Comparison of ENCODE assay signal across 1 cellular context in the genomic region with DNA sequence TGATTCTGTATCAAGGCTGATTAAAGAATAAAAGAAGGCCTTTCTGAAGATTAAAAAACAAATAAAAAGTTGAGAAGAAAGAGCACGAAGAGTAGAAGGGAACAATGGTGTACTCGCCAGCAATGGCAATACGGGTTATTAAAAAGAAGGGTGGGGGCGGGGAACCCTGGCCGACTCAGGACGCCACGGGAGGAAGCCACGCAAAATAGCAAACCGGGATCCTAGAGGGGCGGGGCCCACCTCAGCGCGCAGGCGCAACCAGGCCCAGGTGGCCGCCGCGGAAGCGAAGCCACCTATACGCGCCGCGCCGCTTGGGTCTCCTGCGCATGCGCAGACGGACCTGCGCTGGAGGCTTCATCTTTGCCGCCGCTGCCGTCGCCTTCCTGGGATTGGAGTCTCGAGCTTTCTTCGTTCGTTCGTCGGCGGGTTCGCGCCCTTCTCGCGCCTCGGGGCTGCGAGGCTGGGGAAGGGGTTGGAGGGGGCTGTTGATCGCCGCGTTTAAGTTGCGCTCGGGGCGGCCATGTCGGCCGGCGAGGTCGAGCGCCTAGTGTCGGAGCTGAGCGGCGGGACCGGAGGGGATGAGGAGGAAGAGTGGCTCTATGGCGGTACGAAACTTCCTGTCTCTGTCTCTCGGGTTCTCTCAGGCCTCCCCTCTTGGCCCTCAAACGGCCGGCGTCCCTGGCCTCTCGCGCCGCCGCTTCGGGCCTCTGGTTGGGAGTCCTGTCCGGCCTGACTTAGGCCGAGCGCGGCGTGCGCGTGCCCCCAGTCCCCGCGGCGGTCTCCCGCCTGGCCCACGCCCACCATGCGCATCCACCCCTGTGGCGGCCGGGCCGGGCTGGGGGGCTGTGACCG.
TF ChIP-seq lines count a peak whose summit lies in the region.

A gene with protein sequence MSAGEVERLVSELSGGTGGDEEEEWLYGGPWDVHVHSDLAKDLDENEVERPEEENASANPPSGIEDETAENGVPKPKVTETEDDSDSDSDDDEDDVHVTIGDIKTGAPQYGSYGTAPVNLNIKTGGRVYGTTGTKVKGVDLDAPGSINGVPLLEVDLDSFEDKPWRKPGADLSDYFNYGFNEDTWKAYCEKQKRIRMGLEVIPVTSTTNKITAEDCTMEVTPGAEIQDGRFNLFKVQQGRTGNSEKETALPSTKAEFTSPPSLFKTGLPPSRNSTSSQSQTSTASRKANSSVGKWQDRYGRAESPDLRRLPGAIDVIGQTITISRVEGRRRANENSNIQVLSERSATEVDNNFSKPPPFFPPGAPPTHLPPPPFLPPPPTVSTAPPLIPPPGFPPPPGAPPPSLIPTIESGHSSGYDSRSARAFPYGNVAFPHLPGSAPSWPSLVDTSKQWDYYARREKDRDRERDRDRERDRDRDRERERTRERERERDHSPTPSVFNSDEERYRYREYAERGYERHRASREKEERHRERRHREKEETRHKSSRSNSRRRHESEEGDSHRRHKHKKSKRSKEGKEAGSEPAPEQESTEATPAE (plus strand): TSS at position 323 of the 852 bp plus-strand sequence. CDS start 198 bp downstream, at position 521.

TF ChIP-seq in HepG2, 621 proteins besides CTCF, POLR2A, EP300 and RAD21 (continued from another document):
- TF ChIP-seq, protein P1, sequence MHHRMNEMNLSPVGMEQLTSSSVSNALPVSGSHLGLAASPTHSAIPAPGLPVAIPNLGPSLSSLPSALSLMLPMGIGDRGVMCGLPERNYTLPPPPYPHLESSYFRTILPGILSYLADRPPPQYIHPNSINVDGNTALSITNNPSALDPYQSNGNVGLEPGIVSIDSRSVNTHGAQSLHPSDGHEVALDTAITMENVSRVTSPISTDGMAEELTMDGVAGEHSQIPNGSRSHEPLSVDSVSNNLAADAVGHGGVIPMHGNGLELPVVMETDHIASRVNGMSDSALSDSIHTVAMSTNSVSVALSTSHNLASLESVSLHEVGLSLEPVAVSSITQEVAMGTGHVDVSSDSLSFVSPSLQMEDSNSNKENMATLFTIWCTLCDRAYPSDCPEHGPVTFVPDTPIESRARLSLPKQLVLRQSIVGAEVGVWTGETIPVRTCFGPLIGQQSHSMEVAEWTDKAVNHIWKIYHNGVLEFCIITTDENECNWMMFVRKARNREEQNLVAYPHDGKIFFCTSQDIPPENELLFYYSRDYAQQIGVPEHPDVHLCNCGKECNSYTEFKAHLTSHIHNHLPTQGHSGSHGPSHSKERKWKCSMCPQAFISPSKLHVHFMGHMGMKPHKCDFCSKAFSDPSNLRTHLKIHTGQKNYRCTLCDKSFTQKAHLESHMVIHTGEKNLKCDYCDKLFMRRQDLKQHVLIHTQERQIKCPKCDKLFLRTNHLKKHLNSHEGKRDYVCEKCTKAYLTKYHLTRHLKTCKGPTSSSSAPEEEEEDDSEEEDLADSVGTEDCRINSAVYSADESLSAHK (CRISPR knock-in tag; IDR thresholded peaks at IDR 0.05; ENCODE audit: borderline replicate concordance) = no peak
- TF ChIP-seq, protein P2, sequence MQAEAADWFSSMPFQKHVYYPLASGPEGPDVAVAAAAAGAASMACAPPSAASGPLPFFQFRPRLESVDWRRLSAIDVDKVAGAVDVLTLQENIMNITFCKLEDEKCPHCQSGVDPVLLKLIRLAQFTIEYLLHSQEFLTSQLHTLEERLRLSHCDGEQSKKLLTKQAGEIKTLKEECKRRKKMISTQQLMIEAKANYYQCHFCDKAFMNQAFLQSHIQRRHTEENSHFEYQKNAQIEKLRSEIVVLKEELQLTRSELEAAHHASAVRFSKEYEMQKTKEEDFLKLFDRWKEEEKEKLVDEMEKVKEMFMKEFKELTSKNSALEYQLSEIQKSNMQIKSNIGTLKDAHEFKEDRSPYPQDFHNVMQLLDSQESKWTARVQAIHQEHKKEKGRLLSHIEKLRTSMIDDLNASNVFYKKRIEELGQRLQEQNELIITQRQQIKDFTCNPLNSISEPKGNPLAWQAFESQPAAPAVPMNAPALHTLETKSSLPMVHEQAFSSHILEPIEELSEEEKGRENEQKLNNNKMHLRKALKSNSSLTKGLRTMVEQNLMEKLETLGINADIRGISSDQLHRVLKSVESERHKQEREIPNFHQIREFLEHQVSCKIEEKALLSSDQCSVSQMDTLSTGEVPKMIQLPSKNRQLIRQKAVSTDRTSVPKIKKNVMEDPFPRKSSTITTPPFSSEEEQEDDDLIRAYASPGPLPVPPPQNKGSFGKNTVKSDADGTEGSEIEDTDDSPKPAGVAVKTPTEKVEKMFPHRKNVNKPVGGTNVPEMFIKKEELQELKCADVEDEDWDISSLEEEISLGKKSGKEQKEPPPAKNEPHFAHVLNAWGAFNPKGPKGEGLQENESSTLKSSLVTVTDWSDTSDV (CRISPR knock-in tag; IDR thresholded peaks at IDR 0.05) = no peak
- TF ChIP-seq, protein P3, sequence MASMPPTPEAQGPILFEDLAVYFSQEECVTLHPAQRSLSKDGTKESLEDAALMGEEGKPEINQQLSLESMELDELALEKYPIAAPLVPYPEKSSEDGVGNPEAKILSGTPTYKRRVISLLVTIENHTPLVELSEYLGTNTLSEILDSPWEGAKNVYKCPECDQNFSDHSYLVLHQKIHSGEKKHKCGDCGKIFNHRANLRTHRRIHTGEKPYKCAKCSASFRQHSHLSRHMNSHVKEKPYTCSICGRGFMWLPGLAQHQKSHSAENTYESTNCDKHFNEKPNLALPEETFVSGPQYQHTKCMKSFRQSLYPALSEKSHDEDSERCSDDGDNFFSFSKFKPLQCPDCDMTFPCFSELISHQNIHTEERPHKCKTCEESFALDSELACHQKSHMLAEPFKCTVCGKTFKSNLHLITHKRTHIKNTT (CRISPR knock-in tag; IDR thresholded peaks at IDR 0.05) = no peak
- TF ChIP-seq ZNF296 (CRISPR knock-in tag; conservative IDR thresholded peaks at IDR 0.05) = no peak
- TF ChIP-seq EEA1 (CRISPR knock-in tag; IDR thresholded peaks at IDR 0.05; ENCODE audit: borderline replicate concordance) = no peak
- no peak for TF ChIP-seq NPAS2 (CRISPR knock-in tag; IDR thresholded peaks at IDR 0.05; ENCODE audit: borderline replicate concordance)
- no peak for TF ChIP-seq TCF7 (IDR thresholded peaks at IDR 0.05; ENCODE audit: low read depth)
- TF ChIP-seq ZNF24 (IDR thresholded peaks at IDR 0.05) = no peak
- no peak for TF ChIP-seq MIER2 (CRISPR knock-in tag; IDR thresholded peaks at IDR 0.05)
- peak; percentile 81; the same call in 1 of the 2 replicates for TF ChIP-seq DMAP1 (CRISPR knock-in tag; IDR thresholded peaks at IDR 0.05)
- no peak for TF ChIP-seq ZNF557 (CRISPR knock-in tag; IDR thresholded peaks at IDR 0.05)
- TF ChIP-seq ARNT (IDR thresholded peaks at IDR 0.05) = no peak
- TF ChIP-seq ZNF776 (CRISPR knock-in tag; IDR thresholded peaks at IDR 0.05) = peak; percentile 57; the same call in 1 of the 2 replicates
- no peak for TF ChIP-seq NR2F1 (CRISPR knock-in tag; IDR thresholded peaks at IDR 0.05)
- no peak for TF ChIP-seq ZNF34 (CRISPR knock-in tag; IDR thresholded peaks at IDR 0.05; ENCODE audit: borderline replicate concordance)
- TF ChIP-seq, protein P4, sequence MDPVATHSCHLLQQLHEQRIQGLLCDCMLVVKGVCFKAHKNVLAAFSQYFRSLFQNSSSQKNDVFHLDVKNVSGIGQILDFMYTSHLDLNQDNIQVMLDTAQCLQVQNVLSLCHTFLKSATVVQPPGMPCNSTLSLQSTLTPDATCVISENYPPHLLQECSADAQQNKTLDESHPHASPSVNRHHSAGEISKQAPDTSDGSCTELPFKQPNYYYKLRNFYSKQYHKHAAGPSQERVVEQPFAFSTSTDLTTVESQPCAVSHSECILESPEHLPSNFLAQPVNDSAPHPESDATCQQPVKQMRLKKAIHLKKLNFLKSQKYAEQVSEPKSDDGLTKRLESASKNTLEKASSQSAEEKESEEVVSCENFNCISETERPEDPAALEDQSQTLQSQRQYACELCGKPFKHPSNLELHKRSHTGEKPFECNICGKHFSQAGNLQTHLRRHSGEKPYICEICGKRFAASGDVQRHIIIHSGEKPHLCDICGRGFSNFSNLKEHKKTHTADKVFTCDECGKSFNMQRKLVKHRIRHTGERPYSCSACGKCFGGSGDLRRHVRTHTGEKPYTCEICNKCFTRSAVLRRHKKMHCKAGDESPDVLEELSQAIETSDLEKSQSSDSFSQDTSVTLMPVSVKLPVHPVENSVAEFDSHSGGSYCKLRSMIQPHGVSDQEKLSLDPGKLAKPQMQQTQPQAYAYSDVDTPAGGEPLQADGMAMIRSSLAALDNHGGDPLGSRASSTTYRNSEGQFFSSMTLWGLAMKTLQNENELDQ (CRISPR knock-in tag; IDR thresholded peaks at IDR 0.05; ENCODE audit: borderline replicate concordance) = no peak
- TF ChIP-seq, protein P5, sequence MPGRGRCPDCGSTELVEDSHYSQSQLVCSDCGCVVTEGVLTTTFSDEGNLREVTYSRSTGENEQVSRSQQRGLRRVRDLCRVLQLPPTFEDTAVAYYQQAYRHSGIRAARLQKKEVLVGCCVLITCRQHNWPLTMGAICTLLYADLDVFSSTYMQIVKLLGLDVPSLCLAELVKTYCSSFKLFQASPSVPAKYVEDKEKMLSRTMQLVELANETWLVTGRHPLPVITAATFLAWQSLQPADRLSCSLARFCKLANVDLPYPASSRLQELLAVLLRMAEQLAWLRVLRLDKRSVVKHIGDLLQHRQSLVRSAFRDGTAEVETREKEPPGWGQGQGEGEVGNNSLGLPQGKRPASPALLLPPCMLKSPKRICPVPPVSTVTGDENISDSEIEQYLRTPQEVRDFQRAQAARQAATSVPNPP (CRISPR knock-in tag; IDR thresholded peaks at IDR 0.05) = peak; percentile 87
- TF ChIP-seq SALL2 (CRISPR knock-in tag; IDR thresholded peaks at IDR 0.05) = peak; percentile 71; the same call in 1 of the 2 replicates
TF ChIP-seq in HepG2: peak in this region for 240.
